Comparison of ENCODE assay signal across 26 cellular contexts in the genomic region with DNA sequence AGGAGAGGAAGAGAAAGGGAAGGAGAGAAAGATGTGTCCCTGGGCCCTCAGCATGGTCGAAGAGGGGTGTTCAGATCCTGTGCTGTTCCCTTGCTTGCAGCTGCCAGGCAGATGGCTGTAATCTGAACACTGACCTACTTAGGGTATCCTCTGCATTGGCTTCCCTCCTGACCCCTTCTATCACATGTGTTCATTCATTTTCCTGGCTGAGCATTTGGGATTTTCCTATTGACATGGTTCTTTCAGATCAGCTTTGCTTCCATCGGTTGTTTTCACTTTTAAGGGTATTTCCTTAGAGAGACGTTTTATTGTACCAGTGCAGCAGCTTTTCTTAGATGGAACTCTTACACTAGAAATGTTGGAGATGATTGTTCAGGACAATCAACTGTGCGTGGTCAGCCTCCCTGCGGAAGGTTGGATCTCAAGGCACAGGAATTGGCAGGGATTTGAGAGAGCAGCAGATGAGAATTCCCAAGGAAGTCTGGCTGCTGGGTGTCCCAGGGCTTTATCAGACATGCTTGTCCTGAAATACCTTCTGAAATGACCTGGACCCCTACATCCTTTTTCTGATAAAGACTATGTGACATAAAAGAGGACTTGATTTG. TPM values are rescaled to one million over a fixed set of nuclear protein-coding genes. Genes with fewer than 3 reads are reported as not detected.
DNase-seq lines count a peak whose midpoint lies in the region; ATAC-seq, FAIRE-seq and TF ChIP-seq lines count a peak whose summit lies in the region.
"Had no signal": no experiment of that assay in that cellular context is flagged by ENCODE, and none has a peak within 500 bp of the region (broad histone marks: within the 10 kb centered on the region; RNA-seq: fewer than 3 reads in every experiment).

No MANE protein-coding gene starts in this region.

- peaks cover 0 to 2% of the 10 kb centered on the region in 2 donors for H3K4me1 ChIP-seq in breast epithelium
- H3K4me1 ChIP-seq in mucosa of rectum (ENCODE audit: control insufficient read depth in 2 of 2, insufficient read depth in 2 of 2, low read length in 2 of 2): peaks cover 0 to 17% of the 10 kb centered on the region in 2 donors
- H3K4me1 ChIP-seq: A549 had no signal

- H3K4me3 Mint-ChIP-seq in MCF 10A (ENCODE audit: unreplicated experiment): no peak overlapping the region
- H3K4me3 Mint-ChIP-seq in activated naive CD8-positive, alpha-beta T cell treated with anti-CD3 and anti-CD28 coated beads, Interleukin-2, amount 50 U/mL, for 24 hours: no peak overlapping the region
- H3K4me3 Mint-ChIP-seq: activated CD4-positive, alpha-beta T cell treated with anti-CD3 and anti-CD28 coated beads, Interleukin-2, amount 10 ng/mL, durations not matched to agents 24 days and 14 days; activated T-helper 17 cell treated with anti-CD3 and anti-CD28 coated beads, Interleukin-2, amount 50 U/mL, for 72 hours had no signal

- peak; percentile 20 for FAIRE-seq in urothelium cell line (lab: Jason Lieb, UNC)
- FAIRE-seq: A549, bronchial epithelial cell, GM12891, pancreas had no signal

- TF ChIP-seq CTCF in breast epithelium (IDR thresholded peaks at IDR 0.05) (no peak), MCF 10A (IDR thresholded peaks at IDR 0.05; ENCODE audit: unreplicated experiment) (no peak)

- CTCF ChIA-PET in MCF 10A (lab: Yijun Ruan, JAX): interaction anchor here (0.7 to 1.3 kb wide), 3 partner anchors 73 to 322 kb away, joined by 3 read pairs; no protein-coding TSS in a partner anchor

- no peaks in the 10 kb centered on the region for H3K9me3 Mint-ChIP-seq in MCF 10A (ENCODE audit: unreplicated experiment)
- no peaks in the 10 kb centered on the region for H3K9me3 Mint-ChIP-seq in activated naive CD8-positive, alpha-beta T cell treated with anti-CD3 and anti-CD28 coated beads, Interleukin-2, amount 50 U/mL, for 24 hours
- H3K9me3 Mint-ChIP-seq: activated CD4-positive, alpha-beta T cell treated with anti-CD3 and anti-CD28 coated beads, Interleukin-2, amount 10 ng/mL, durations not matched to agents 24 days and 14 days; activated T-helper 17 cell treated with anti-CD3 and anti-CD28 coated beads, Interleukin-2, amount 50 U/mL, for 72 hours had no signal

- peak overlapping the region in 1 of 2 donors; percentile 36 for H3K9ac ChIP-seq in mucosa of rectum (ENCODE audit: low read depth in 1 of 2, low read length in 2 of 2)

- no peaks in the 10 kb centered on the region for H3K4me1 Mint-ChIP-seq in MCF 10A (ENCODE audit: insufficient read depth, unreplicated experiment)
- no peaks in the 10 kb centered on the region for H3K4me1 Mint-ChIP-seq in activated naive CD8-positive, alpha-beta T cell treated with anti-CD3 and anti-CD28 coated beads, Interleukin-2, amount 50 U/mL, for 24 hours
- H3K4me1 Mint-ChIP-seq: activated T-helper 17 cell treated with anti-CD3 and anti-CD28 coated beads, Interleukin-2, amount 50 U/mL, for 72 hours had no signal

- TF ChIP-seq POLR2A in breast epithelium (IDR thresholded peaks at IDR 0.05): no peak

- POLR2A ChIA-PET in MCF 10A (lab: Yijun Ruan, JAX): interaction anchor here (0.6 to 0.8 kb wide), 2 partner anchors 8 to 13 kb away, joined by 3 to 5 read pairs; no protein-coding TSS in a partner anchor

- intact Hi-C loops in breast epithelium (cut with DNase I; ENCODE audit: low total_unique reads): no loop called here
- intact Hi-C loops in MCF 10A (cut with micrococcal nuclease): no loop called here

- H3K27ac ChIP-seq in breast epithelium (peak overlapping the region; percentile 79 to 85), mucosa of rectum (ENCODE audit: low read depth in 2 of 2, low read length in 2 of 2) (peak overlapping the region; percentile 10 to 65)
- H3K27ac ChIP-seq: A549, RWPE1, sigmoid colon had no signal

- H3K4me3 ChIP-seq in breast epithelium (no peak overlapping the region), mucosa of rectum (ENCODE audit: low read length in 2 of 2) (peak overlapping the region in 1 of 2 donors; percentile 50)
- H3K4me3 ChIP-seq: A549, dorsolateral prefrontal cortex, MG63, pancreas, sigmoid colon had no signal

- no peaks in the 10 kb centered on the region for H3K9me3 ChIP-seq in breast epithelium
- H3K9me3 ChIP-seq in mucosa of rectum (ENCODE audit: control insufficient read depth in 2 of 2, low read length in 2 of 2): no peaks in the 10 kb centered on the region
- H3K9me3 ChIP-seq: A549, MG63, pancreas, sigmoid colon had no signal

- DNase-seq in breast epithelium (ENCODE audit: low spot score in 2 of 2) (no peak), MCF 10A (ENCODE audit: unreplicated experiment) (no peak), cerebellar cortex (ENCODE audit: low spot score) (peak; percentile 25), urothelium cell line (ENCODE audit: low spot score) (no peak), NCI-H510A treated with DMSO at 0.1 percent for 48 hours (lab: John Stamatoyannopoulos, UW) (no peak)
- no peak for DNase-seq in activated naive CD8-positive, alpha-beta T cell treated with anti-CD3 and anti-CD28 coated beads, Interleukin-2, amount 50 U/mL, for 24 hours
- no peak for DNase-seq in activated naive CD4-positive, alpha-beta T cell treated with Interleukin-2 at 50 U/mL for 16 hours
- DNase-seq: activated CD4-positive, alpha-beta T cell treated with anti-CD3 and anti-CD28 coated beads, Interleukin-2, amount 10 ng/mL, durations not matched to agents 24 days and 14 days; C1 segment of cervical spinal cord; DMS153; dorsolateral prefrontal cortex; erythroblast; HCEC 1CT; MG63; NCI-H2227 treated with DMSO at 0.1 percent for 48 hours; pancreas; sigmoid colon; stimulated activated naive CD8-positive, alpha-beta T cell treated with anti-CD3 and anti-CD28 coated beads, Interleukin-15, Interleukin-2, amounts not matched to agents 100 U/mL and 50 U/mL, for 24 hours; T-helper 1 cell had no signal

- H3K27ac Mint-ChIP-seq in MCF 10A (ENCODE audit: low read depth, unreplicated experiment): no peak overlapping the region
- no peak overlapping the region for H3K27ac Mint-ChIP-seq in activated naive CD8-positive, alpha-beta T cell treated with anti-CD3 and anti-CD28 coated beads, Interleukin-2, amount 50 U/mL, for 24 hours
- H3K27ac Mint-ChIP-seq: activated CD4-positive, alpha-beta T cell treated with anti-CD3 and anti-CD28 coated beads, Interleukin-2, amount 10 ng/mL, durations not matched to agents 24 days and 14 days; activated T-helper 17 cell treated with anti-CD3 and anti-CD28 coated beads, Interleukin-2, amount 50 U/mL, for 72 hours had no signal

- no peaks in the 10 kb centered on the region for H3K36me3 Mint-ChIP-seq in MCF 10A (ENCODE audit: insufficient read depth, unreplicated experiment)
- no peaks in the 10 kb centered on the region for H3K36me3 Mint-ChIP-seq in activated naive CD8-positive, alpha-beta T cell treated with anti-CD3 and anti-CD28 coated beads, Interleukin-2, amount 50 U/mL, for 24 hours (ENCODE audit: low read depth)

- ATAC-seq in activated naive CD8-positive, alpha-beta T cell treated with anti-CD3 and anti-CD28 coated beads, Interleukin-2, amount 50 U/mL, for 24 hours: no peak
- ATAC-seq: A549; activated T-helper 17 cell treated with anti-CD3 and anti-CD28 coated beads, Interleukin-2, amount 50 U/mL, for 72 hours; stimulated activated naive CD8-positive, alpha-beta T cell treated with anti-CD3 and anti-CD28 coated beads, Interleukin-15, Interleukin-2, amounts not matched to agents 100 U/mL and 50 U/mL, for 24 hours had no signal

- H3K27me3 Mint-ChIP-seq in MCF 10A (ENCODE audit: insufficient read depth, unreplicated experiment): no peaks in the 10 kb centered on the region
- H3K27me3 Mint-ChIP-seq in activated naive CD8-positive, alpha-beta T cell treated with anti-CD3 and anti-CD28 coated beads, Interleukin-2, amount 50 U/mL, for 24 hours: no peaks in the 10 kb centered on the region
- H3K27me3 Mint-ChIP-seq: activated CD4-positive, alpha-beta T cell treated with anti-CD3 and anti-CD28 coated beads, Interleukin-2, amount 10 ng/mL, durations not matched to agents 24 days and 14 days; activated T-helper 17 cell treated with anti-CD3 and anti-CD28 coated beads, Interleukin-2, amount 50 U/mL, for 72 hours had no signal

- BruUV-seq in MCF 10A (replicated peaks; lab: Mats Ljungman, UMichigan): no TSS peak

- H3K36me3 ChIP-seq in breast epithelium (no peaks in the 10 kb centered on the region), mucosa of rectum (ENCODE audit: control insufficient read depth in 2 of 2, insufficient read depth in 2 of 2, low read length in 2 of 2) (no peaks in the 10 kb centered on the region)
- H3K36me3 ChIP-seq: MG63, pancreas, sigmoid colon had no signal

- H3K27me3 ChIP-seq in breast epithelium (no peaks in the 10 kb centered on the region), mucosa of rectum (ENCODE audit: control insufficient read depth in 2 of 2, insufficient read depth in 2 of 2, low read length in 2 of 2) (no peaks in the 10 kb centered on the region)
- H3K27me3 ChIP-seq: dorsolateral prefrontal cortex, MG63, pancreas, sigmoid colon had no signal

RNA-seq across cellular contexts. Expression of a gene that starts 26.0 kb away (rescaled TPM):
- total RNA-seq in breast epithelium: 1 to 10 TPM in 1 of 3 donors, not detected in 2; 1.2 TPM
- 0.10 TPM in 1 of 2 replicates, not detected in the other for total RNA-seq in MCF 10A (2022)
- total RNA-seq: activated CD4-positive, alpha-beta T cell treated with anti-CD3 and anti-CD28 coated beads, Interleukin-2, amount 10 ng/mL, durations not matched to agents 24 days and 14 days; activated T-helper 17 cell treated with anti-CD3 and anti-CD28 coated beads, Interleukin-2, amount 50 U/mL, for 72 hours; dorsolateral prefrontal cortex; sigmoid colon; urinary bladder had no signal
